ENCODE assay signal across 24 cellular contexts in genomic region chr5:71903826-71904225, GRCh38.
"Had no signal": no experiment of that assay in that cellular context is flagged by ENCODE, and none has a peak within 500 bp of the region (broad histone marks: within the 10 kb centered on the region; RNA-seq: fewer than 3 reads in every experiment).

No MANE protein-coding gene starts in this region.

- ATAC-seq: activated naive CD8-positive, alpha-beta T cell treated with anti-CD3 and anti-CD28 coated beads, Interleukin-2, amount 50 U/mL, for 24 hours; left lobe of liver; stimulated activated naive CD8-positive, alpha-beta T cell treated with anti-CD3 and anti-CD28 coated beads, Interleukin-15, amount 100 ng/mL, for 72 hours had no signal

- H3K27me3 ChIP-seq: colonic mucosa, suprapubic skin, transverse colon, uterus had no signal

- DNase-seq: activated CD4-positive, alpha-beta T cell treated with anti-CD3 and anti-CD28 coated beads, Interleukin-2, amount 50 U/mL, for 1 hour; activated CD4-positive, CD25-positive, alpha-beta regulatory T cell treated with anti-CD3 and anti-CD28 coated beads, Interleukin-2, amount 50 U/mL, for 72 hours; activated CD8-positive, alpha-beta memory T cell treated with anti-CD3 and anti-CD28 coated beads, Interleukin-2, amount 50 U/mL, for 4 hours; activated effector memory CD4-positive, alpha-beta T cell treated with Interleukin-2 at 50 U/mL for 16 hours; activated naive CD4-positive, alpha-beta T cell treated with anti-CD3 and anti-CD28 coated beads, Interleukin-2, amount 10 ng/mL, durations not matched to agents 7 days and 5 days; activated naive CD8-positive, alpha-beta T cell treated with anti-CD3 and anti-CD28 coated beads, Interleukin-2, amount 50 U/mL, for 24 hours; activated T-cell treated with anti-CD3 and anti-CD28 coated beads, Interleukin-2, amount 50 U/mL, for 48 hours; anterior cingulate cortex; colonic mucosa; foreskin melanocyte; hypothalamus; midbrain; nucleus accumbens; retina; stimulated activated CD4-positive, alpha-beta T cell treated with anti-CD3 and anti-CD28 coated beads, Interleukin-2, amount 100 ng/mL, for 24 hours; stimulated activated naive CD8-positive, alpha-beta T cell treated with anti-CD3 and anti-CD28 coated beads, Interleukin-15, amount 100 ng/mL, for 72 hours; T1000; transverse colon; uterus had no signal

- H3K4me3 ChIP-seq: colonic mucosa, suprapubic skin, transverse colon, uterus had no signal

- H3K4me3 Mint-ChIP-seq: activated naive CD4-positive, alpha-beta T cell treated with anti-CD3 and anti-CD28 coated beads, Interleukin-2, amount 10 ng/mL, durations not matched to agents 7 days and 5 days; activated naive CD8-positive, alpha-beta T cell treated with anti-CD3 and anti-CD28 coated beads, Interleukin-2, amount 50 U/mL, for 24 hours; central memory CD8-positive, alpha-beta T cell; nephron; stimulated activated naive CD8-positive, alpha-beta T cell treated with anti-CD3 and anti-CD28 coated beads, Interleukin-15, amount 100 ng/mL, for 72 hours had no signal

- H3K27ac Mint-ChIP-seq: activated naive CD4-positive, alpha-beta T cell treated with anti-CD3 and anti-CD28 coated beads, Interleukin-2, amount 10 ng/mL, durations not matched to agents 7 days and 5 days; activated naive CD8-positive, alpha-beta T cell treated with anti-CD3 and anti-CD28 coated beads, Interleukin-2, amount 50 U/mL, for 24 hours; nephron; stimulated activated naive CD8-positive, alpha-beta T cell treated with anti-CD3 and anti-CD28 coated beads, Interleukin-15, amount 100 ng/mL, for 72 hours had no signal

- FAIRE-seq: keratinocyte had no signal

- H3K27ac ChIP-seq: colonic mucosa, suprapubic skin, transverse colon, uterus had no signal

- H3K9me3 Mint-ChIP-seq: activated naive CD4-positive, alpha-beta T cell treated with anti-CD3 and anti-CD28 coated beads, Interleukin-2, amount 10 ng/mL, durations not matched to agents 7 days and 5 days; activated naive CD8-positive, alpha-beta T cell treated with anti-CD3 and anti-CD28 coated beads, Interleukin-2, amount 50 U/mL, for 24 hours; central memory CD8-positive, alpha-beta T cell; nephron; stimulated activated naive CD8-positive, alpha-beta T cell treated with anti-CD3 and anti-CD28 coated beads, Interleukin-15, amount 100 ng/mL, for 72 hours had no signal

- H3K9me3 ChIP-seq: colonic mucosa, suprapubic skin, transverse colon, uterus had no signal

- H3K4me1 ChIP-seq: colonic mucosa had no signal

- H3K36me3 Mint-ChIP-seq: activated naive CD4-positive, alpha-beta T cell treated with anti-CD3 and anti-CD28 coated beads, Interleukin-2, amount 10 ng/mL, durations not matched to agents 7 days and 5 days had no signal

- H3K27me3 Mint-ChIP-seq: activated naive CD4-positive, alpha-beta T cell treated with anti-CD3 and anti-CD28 coated beads, Interleukin-2, amount 10 ng/mL, durations not matched to agents 7 days and 5 days; activated naive CD8-positive, alpha-beta T cell treated with anti-CD3 and anti-CD28 coated beads, Interleukin-2, amount 50 U/mL, for 24 hours had no signal

- H3K4me1 Mint-ChIP-seq: activated naive CD4-positive, alpha-beta T cell treated with anti-CD3 and anti-CD28 coated beads, Interleukin-2, amount 10 ng/mL, durations not matched to agents 7 days and 5 days; activated naive CD8-positive, alpha-beta T cell treated with anti-CD3 and anti-CD28 coated beads, Interleukin-2, amount 50 U/mL, for 24 hours; central memory CD8-positive, alpha-beta T cell; stimulated activated naive CD8-positive, alpha-beta T cell treated with anti-CD3 and anti-CD28 coated beads, Interleukin-15, amount 100 ng/mL, for 72 hours had no signal

- H3K36me3 ChIP-seq: colonic mucosa, suprapubic skin, transverse colon, uterus had no signal
